13 cellular contexts compared by ENCODE assay signal in the genomic region with DNA sequence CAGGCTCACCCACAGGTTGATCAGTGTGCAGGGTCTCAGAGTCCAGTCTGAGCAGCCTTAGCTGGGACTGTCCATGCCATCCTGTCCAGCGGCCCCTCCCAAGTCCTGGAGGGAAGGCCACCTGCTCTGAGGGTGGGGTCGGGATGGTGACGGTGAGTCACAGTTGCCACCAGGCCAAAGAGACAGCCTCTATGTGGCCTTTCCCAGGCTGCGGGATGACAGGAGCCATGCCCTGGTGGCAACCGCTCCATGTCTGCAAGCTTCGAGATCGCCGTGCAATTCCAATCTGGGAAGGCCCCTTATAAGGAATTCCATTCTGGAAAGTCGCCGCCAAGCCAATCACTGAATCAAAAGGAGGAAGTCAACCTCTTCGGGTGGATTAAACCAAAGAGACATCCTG.
"Had no signal": no experiment of that assay in that cellular context is flagged by ENCODE, and none has a peak within 500 bp of the region (broad histone marks: within the 10 kb centered on the region; RNA-seq: fewer than 3 reads in every experiment).

No MANE protein-coding gene starts in this region.

- H3K27ac Mint-ChIP-seq: activated naive CD4-positive, alpha-beta T cell treated with anti-CD3 and anti-CD28 coated beads, Interleukin-2, amount 50 U/mL, for 24 hours; immature natural killer cell; memory B cell; T-helper 2 cell treated with Interferon-gamma antibody and Interleukin-4, amounts not matched to agents 5 μg/mL and 100 μg/mL, for 36 hours had no signal

- H3K4me1 ChIP-seq: psoas muscle, right lobe of liver had no signal

- H3K27ac ChIP-seq: psoas muscle, right lobe of liver, suprapubic skin had no signal

- H3K27me3 ChIP-seq: brain microvascular endothelial cell, right lobe of liver, suprapubic skin had no signal

- H3K9me3 ChIP-seq: right lobe of liver, suprapubic skin had no signal

- H3K4me3 ChIP-seq: psoas muscle, right lobe of liver, suprapubic skin had no signal

- H3K4me3 Mint-ChIP-seq: activated naive CD4-positive, alpha-beta T cell treated with anti-CD3 and anti-CD28 coated beads, Interleukin-2, amount 50 U/mL, for 24 hours; immature natural killer cell; memory B cell; T-helper 2 cell treated with Interferon-gamma antibody and Interleukin-4, amounts not matched to agents 5 μg/mL and 100 μg/mL, for 36 hours had no signal

- DNase-seq: activated CD4-positive, alpha-beta T cell treated with anti-CD3 and anti-CD28 coated beads, Interleukin-2, amount 50 U/mL, for 48 hours; brain microvascular endothelial cell; cerebellar nuclear complex; dermis blood vessel endothelial cell; glutamatergic neuron; immature natural killer cell; psoas muscle; stimulated activated naive CD4-positive, alpha-beta T cell treated with Interleukin-2 at 50 U/mL for 16 hours had no signal

- H3K36me3 Mint-ChIP-seq: activated naive CD4-positive, alpha-beta T cell treated with anti-CD3 and anti-CD28 coated beads, Interleukin-2, amount 50 U/mL, for 24 hours; memory B cell had no signal

- H3K27me3 Mint-ChIP-seq: activated naive CD4-positive, alpha-beta T cell treated with anti-CD3 and anti-CD28 coated beads, Interleukin-2, amount 50 U/mL, for 24 hours had no signal

- H3K36me3 ChIP-seq: brain microvascular endothelial cell, right lobe of liver, suprapubic skin had no signal

- H3K9me3 Mint-ChIP-seq: activated naive CD4-positive, alpha-beta T cell treated with anti-CD3 and anti-CD28 coated beads, Interleukin-2, amount 50 U/mL, for 24 hours had no signal
